In the genomic region with DNA sequence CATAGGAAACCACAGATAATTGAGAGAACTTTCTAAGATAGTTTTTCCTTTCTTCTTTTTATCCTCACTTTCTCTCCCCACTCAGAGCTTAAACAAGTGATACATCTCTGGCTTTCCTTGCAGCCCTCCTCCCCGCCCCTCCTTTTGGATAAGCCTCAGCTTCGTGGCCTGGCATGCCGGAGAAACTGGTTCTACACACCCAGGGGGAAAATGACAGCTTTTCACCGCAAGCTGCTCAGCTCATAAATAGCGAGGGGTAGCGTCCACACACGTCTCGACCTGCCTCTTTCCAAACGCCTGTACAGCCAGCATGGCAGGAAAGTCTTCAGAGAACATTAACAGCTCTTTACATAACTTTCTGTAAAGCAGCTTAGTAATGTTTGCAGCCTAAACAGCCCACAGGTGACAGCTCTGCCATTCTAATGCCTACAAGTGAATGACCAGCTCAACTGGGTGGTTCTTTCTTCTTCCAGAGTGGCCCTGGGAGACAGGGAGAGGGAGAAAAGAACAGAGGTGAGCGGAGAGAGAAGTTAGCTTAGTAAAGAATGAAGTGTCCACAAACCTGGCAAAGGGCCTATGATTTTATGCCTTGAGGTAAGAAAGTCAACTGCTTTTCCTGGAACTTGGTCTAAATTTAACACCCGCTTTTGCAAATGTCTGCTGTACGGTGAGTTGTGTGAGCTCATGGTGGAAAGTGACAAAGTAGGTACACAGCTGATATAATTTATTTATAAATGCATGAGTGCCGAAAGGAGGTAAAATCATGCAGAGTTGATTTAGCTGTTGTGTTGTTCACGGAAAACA, we compare ENCODE assay signal across 17 cellular contexts.
DNase-seq lines count a peak whose midpoint lies in the region; ATAC-seq and TF ChIP-seq lines count a peak whose summit lies in the region.
"Had no signal": no experiment of that assay in that cellular context is flagged by ENCODE, and none has a peak within 500 bp of the region (broad histone marks: within the 10 kb centered on the region; RNA-seq: fewer than 3 reads in every experiment).

No MANE protein-coding gene starts in this region.

- H3K4me3 ChIP-seq in Caco-2 (ENCODE audit: low read depth, low read length) (no peak overlapping the region), lower leg skin (ENCODE audit: low read depth, poor library complexity, severe bottlenecking) (no peak overlapping the region), SK-N-SH (ENCODE audit: low read depth in 2 of 2, low read length in 1 of 2) (no peak overlapping the region), lower lobe of right lung (no peak overlapping the region), heart left ventricle (no peak overlapping the region)
- H3K4me3 ChIP-seq: adrenal gland had no signal

- H3K4me2 ChIP-seq in SK-N-SH: no peak overlapping the region

- no peaks in the 10 kb centered on the region for H3K79me2 ChIP-seq in SK-N-SH (ENCODE audit: insufficient read depth)

- H3K27ac Mint-ChIP-seq in Caco-2 (ENCODE audit: unreplicated experiment) (no peak overlapping the region), MCF 10A (ENCODE audit: low read depth, unreplicated experiment) (peak overlapping the region; percentile 76)
- H3K27ac Mint-ChIP-seq: CD8-positive, alpha-beta memory T cell; T-helper 1 cell treated with Interleukin-12 subunit alpha and Interleukin-12 subunit beta and Interleukin-4 antibody, amounts not matched to agents 30 μg/mL and 1 μg/mL, for 36 hours had no signal

- no peaks in the 10 kb centered on the region for H3K4me1 Mint-ChIP-seq in Caco-2 (ENCODE audit: low read depth, unreplicated experiment)
- peaks cover 18% of the 10 kb centered on the region for H3K4me1 Mint-ChIP-seq in MCF 10A (ENCODE audit: insufficient read depth, unreplicated experiment)
- H3K4me1 Mint-ChIP-seq: CD8-positive, alpha-beta memory T cell; neural crest cell had no signal

- H3K36me3 ChIP-seq in Caco-2 (ENCODE audit: control insufficient read depth, insufficient read depth, low read length) (no peaks in the 10 kb centered on the region), SK-N-SH (replicated peaks in 1 of 2; ENCODE audit: control insufficient read depth in 1 of 2, insufficient read depth in 2 of 2, low read length in 1 of 2) (no peaks in the 10 kb centered on the region), lower lobe of right lung (no peaks in the 10 kb centered on the region), heart left ventricle (no peaks in the 10 kb centered on the region)
- H3K36me3 ChIP-seq: adrenal gland had no signal

- H3K4me1 ChIP-seq in Caco-2: no peaks in the 10 kb centered on the region
- H3K4me1 ChIP-seq in SK-N-SH (ENCODE audit: control insufficient read depth in 1 of 2, insufficient read depth in 2 of 2, low read depth in 1 of 2, low read length in 1 of 2): no peaks in the 10 kb centered on the region
- no peaks in the 10 kb centered on the region for H3K4me1 ChIP-seq in lower lobe of right lung
- no peaks in the 10 kb centered on the region for H3K4me1 ChIP-seq in heart left ventricle
- H3K4me1 ChIP-seq: adrenal gland had no signal

- no peak overlapping the region for H3K27ac ChIP-seq in SK-N-SH (ENCODE audit: low read depth in 2 of 2, low read length in 1 of 2)
- H3K27ac ChIP-seq in lower lobe of right lung: no peak overlapping the region
- H3K27ac ChIP-seq in heart left ventricle: no peak overlapping the region
- H3K27ac ChIP-seq: adrenal gland had no signal

- CTCF ChIA-PET in Caco-2 (lab: Charles Lee): no interaction called here
- CTCF ChIA-PET in MCF 10A (lab: Yijun Ruan, JAX): interaction anchor here (0.6 to 1.6 kb wide), 8 partner anchors 8 to 627 kb away, joined by 3 to 7 read pairs (median 3); no protein-coding TSS in a partner anchor
- CTCF ChIA-PET in SK-N-SH (lab: Yijun Ruan, JAX): no interaction called here

- TF ChIP-seq POLR2A in lower leg skin (IDR thresholded peaks at IDR 0.05): no peak
- no peak for TF ChIP-seq POLR2A in heart left ventricle (IDR thresholded peaks at IDR 0.05)

- POLR2A ChIA-PET in Caco-2 (lab: Charles Lee) (no interaction called here), MCF 10A (lab: Yijun Ruan, JAX) (interaction anchor here (0.6 to 4.0 kb wide), 35 partner anchors 12 to 1160 kb away, joined by 3 to 52 read pairs (median 5); a partner anchor contains a TSS), SK-N-SH (lab: Yijun Ruan, JAX) (no interaction called here)

- no peaks in the 10 kb centered on the region for H3K9me2 ChIP-seq in SK-N-SH

- no peaks in the 10 kb centered on the region for H3K36me3 Mint-ChIP-seq in Caco-2 (ENCODE audit: insufficient read depth, unreplicated experiment)
- peaks cover 10% of the 10 kb centered on the region for H3K36me3 Mint-ChIP-seq in MCF 10A (ENCODE audit: insufficient read depth, unreplicated experiment)
- H3K36me3 Mint-ChIP-seq: CD8-positive, alpha-beta memory T cell had no signal

- peaks cover 17% of the 10 kb centered on the region for H3K9me3 Mint-ChIP-seq in Caco-2 (ENCODE audit: unreplicated experiment)
- H3K9me3 Mint-ChIP-seq in MCF 10A (ENCODE audit: unreplicated experiment): no peaks in the 10 kb centered on the region
- H3K9me3 Mint-ChIP-seq: T-helper 1 cell treated with Interleukin-12 subunit alpha and Interleukin-12 subunit beta and Interleukin-4 antibody, amounts not matched to agents 30 μg/mL and 1 μg/mL, for 36 hours had no signal

- H4K20me1 ChIP-seq in SK-N-SH (ENCODE audit: insufficient read depth): no peaks in the 10 kb centered on the region

- TF ChIP-seq CTCF in Caco-2 (IDR thresholded peaks at IDR 0.05; ENCODE audit: insufficient read depth in 1 of 2, low read depth in 1 of 2, low read length in 1 of 2, severe bottlenecking in 1 of 2, unreplicated experiment in 1 of 2) (no peak), MCF 10A (IDR thresholded peaks at IDR 0.05; ENCODE audit: unreplicated experiment) (no peak), lower leg skin (IDR thresholded peaks at IDR 0.05) (no peak), SK-N-SH (IDR thresholded peaks at IDR 0.05) (no peak), lower lobe of right lung (IDR thresholded peaks at IDR 0.05) (no peak), heart left ventricle (IDR thresholded peaks at IDR 0.05) (no peak)

- H3K4me3 Mint-ChIP-seq in Caco-2 (ENCODE audit: unreplicated experiment): no peak overlapping the region
- H3K4me3 Mint-ChIP-seq in MCF 10A (ENCODE audit: unreplicated experiment): peak overlapping the region; percentile 59
- H3K4me3 Mint-ChIP-seq: CD8-positive, alpha-beta memory T cell; neural crest cell; T-helper 1 cell treated with Interleukin-12 subunit alpha and Interleukin-12 subunit beta and Interleukin-4 antibody, amounts not matched to agents 30 μg/mL and 1 μg/mL, for 36 hours had no signal

- WGBS in lower leg skin, 2 donors: 45 to 49% methylated on average over 14 of the region's 14 CpGs
- WGBS in SK-N-SH (ENCODE audit: low lambda C conversion rate): 7% methylated on average over 14 of the region's 14 CpGs
- WGBS in heart left ventricle, 4 donors: 52 to 64% (median 56%) methylated on average over 14 of the region's 14 CpGs

- TF ChIP-seq EP300 in SK-N-SH (IDR thresholded peaks at IDR 0.05; ENCODE audit: borderline replicate concordance in 1 of 2, low read depth in 1 of 2, low read length in 1 of 2): no peak

- no peaks in the 10 kb centered on the region for H3K27me3 ChIP-seq in Caco-2 (replicated peaks; ENCODE audit: control insufficient read depth, insufficient read depth, low read length)
- H3K27me3 ChIP-seq in SK-N-SH (ENCODE audit: insufficient read depth): no peaks in the 10 kb centered on the region; the same call in 1 of the 2 replicates
- H3K27me3 ChIP-seq in lower lobe of right lung (ENCODE audit: low read depth): no peaks in the 10 kb centered on the region
- H3K27me3 ChIP-seq in heart left ventricle: no peaks in the 10 kb centered on the region
- H3K27me3 ChIP-seq: adrenal gland had no signal

- BruUV-seq in Caco-2 (replicated peaks; lab: Mats Ljungman, UMichigan) (no TSS peak), MCF 10A (replicated peaks; lab: Mats Ljungman, UMichigan) (no TSS peak)

- intact Hi-C loops in Caco-2 (cut with micrococcal nuclease; ENCODE audit: unreplicated experiment) (no loop called here), MCF 10A (cut with micrococcal nuclease) (no loop called here), lower leg skin (cut with DNase I; ENCODE audit: low total_unique reads) (no loop called here), lower lobe of right lung (cut with DNase I) (no loop called here), heart left ventricle (cut with DNase I) (no loop called here)

- ATAC-seq in lower lobe of right lung (no peak), heart left ventricle (no peak)

- no peaks in the 10 kb centered on the region for H3F3A ChIP-seq in SK-N-SH (replicated peaks; ENCODE audit: insufficient read depth)

- H2AFZ ChIP-seq in SK-N-SH (ENCODE audit: low read depth): no peak overlapping the region

- DNase-seq in Caco-2 (peak; percentile 11 to 46), NCI-H146 treated with DMSO at 0.1 percent for 48 hours (lab: John Stamatoyannopoulos, UW; ENCODE audit: unreplicated experiment) (peak; percentile 23), MCF 10A (ENCODE audit: unreplicated experiment) (peak; percentile 89), lower leg skin (ENCODE audit: low spot score in 2 of 2) (peak; percentile 75 to 85), SK-N-SH (no peak), lower lobe of right lung (no peak), heart left ventricle (no peak), medulla oblongata (ENCODE audit: extremely low spot score) (no peak)
- DNase-seq: adrenal gland; CD8-positive, alpha-beta memory T cell; cerebellar nuclear complex; KG1; midbrain; NCI-H1930; Right ventricle myocardium superior had no signal

- H3K27me3 Mint-ChIP-seq in Caco-2 (ENCODE audit: insufficient read depth, unreplicated experiment) (no peaks in the 10 kb centered on the region), MCF 10A (ENCODE audit: insufficient read depth, unreplicated experiment) (no peaks in the 10 kb centered on the region)
- H3K27me3 Mint-ChIP-seq: CD8-positive, alpha-beta memory T cell had no signal

- H3K9me3 ChIP-seq in Caco-2 (no peaks in the 10 kb centered on the region), SK-N-SH (no peaks in the 10 kb centered on the region), lower lobe of right lung (no peaks in the 10 kb centered on the region), heart left ventricle (peaks cover 0 to 7% (median 0%) of the 10 kb centered on the region in 12 donors)
- H3K9me3 ChIP-seq: adrenal gland had no signal

- H3K9ac ChIP-seq in SK-N-SH: no peak overlapping the region

- TF ChIP-seq RAD21 in SK-N-SH (IDR thresholded peaks at IDR 0.05; ENCODE audit: low read length): no peak

TF ChIP-seq in SK-N-SH, 30 proteins besides CTCF, POLR2A, EP300 and RAD21:
- TF ChIP-seq GATA2 (CRISPR knock-in tag; IDR thresholded peaks at IDR 0.05) (no peak), GABPA (IDR thresholded peaks at IDR 0.05; ENCODE audit: low read depth) (no peak), MEF2A (IDR thresholded peaks at IDR 0.05; ENCODE audit: borderline replicate concordance, low read depth) (no peak)

Comparison
In these comparisons a context has a peak if more than half of its experiments do, and no peak if none do; other contexts are left out.
1. DNase-seq: peak in Caco-2 (2 of 2), NCI-H146 treated with DMSO at 0.1 percent for 48 hours (single experiment), MCF 10A (single experiment) and lower leg skin (2 of 2); none in SK-N-SH (single experiment), lower lobe of right lung (single experiment), heart left ventricle (0 of 5) and medulla oblongata (single experiment).